Comparison of ENCODE assay signal across 1 cellular context in genomic region chr10:119418401-119418800, GRCh38.
TF ChIP-seq lines count a peak whose summit lies in the region.

No MANE protein-coding gene starts in this region.

TF ChIP-seq in K562, 482 proteins besides CTCF, POLR2A, EP300 and RAD21 (continued from another document):
- TF ChIP-seq ZKSCAN3 (CRISPR knock-in tag; IDR thresholded peaks at IDR 0.05) = no peak
- no peak for TF ChIP-seq ZBTB43 (CRISPR knock-in tag; IDR thresholded peaks at IDR 0.05)
- no peak for TF ChIP-seq ZMIZ1 (IDR thresholded peaks at IDR 0.05; ENCODE audit: low read depth in 2 of 2, low read length in 2 of 2)
- TF ChIP-seq TCF3 (CRISPR knock-in tag; IDR thresholded peaks at IDR 0.05) = 0 out of 2 replicates have a peak, but pooled peaks have one; percentile 6
- no peak for TF ChIP-seq SLC30A9 (CRISPR knock-in tag; IDR thresholded peaks at IDR 0.05)
- TF ChIP-seq ZKSCAN1 (IDR thresholded peaks at IDR 0.05; ENCODE audit: low read depth, low read length) = no peak
- TF ChIP-seq RNF2 (IDR thresholded peaks at IDR 0.05) = no peak
- no peak for TF ChIP-seq SREBF1 (IDR thresholded peaks at IDR 0.05; ENCODE audit: borderline replicate concordance, low read depth, low read length)
- no peak for TF ChIP-seq NFIC (IDR thresholded peaks at IDR 0.05)
- no peak for TF ChIP-seq ZNF444 (CRISPR knock-in tag; IDR thresholded peaks at IDR 0.05)
- no peak for TF ChIP-seq PYGO2 (tag; IDR thresholded peaks at IDR 0.05)
- no peak for TF ChIP-seq DEAF1 (CRISPR knock-in tag; IDR thresholded peaks at IDR 0.05)
- no peak for TF ChIP-seq STAT5B (CRISPR knock-in tag; IDR thresholded peaks at IDR 0.05)
- peak; percentile 9; the same call in 1 of the 2 replicates for TF ChIP-seq CBFA2T3 (IDR thresholded peaks at IDR 0.05)
- no peak for TF ChIP-seq ZC3H8 (IDR thresholded peaks at IDR 0.05)
- TF ChIP-seq ZNF644 (tag; IDR thresholded peaks at IDR 0.05; ENCODE audit: low read depth) = no peak
